In the genomic region with DNA sequence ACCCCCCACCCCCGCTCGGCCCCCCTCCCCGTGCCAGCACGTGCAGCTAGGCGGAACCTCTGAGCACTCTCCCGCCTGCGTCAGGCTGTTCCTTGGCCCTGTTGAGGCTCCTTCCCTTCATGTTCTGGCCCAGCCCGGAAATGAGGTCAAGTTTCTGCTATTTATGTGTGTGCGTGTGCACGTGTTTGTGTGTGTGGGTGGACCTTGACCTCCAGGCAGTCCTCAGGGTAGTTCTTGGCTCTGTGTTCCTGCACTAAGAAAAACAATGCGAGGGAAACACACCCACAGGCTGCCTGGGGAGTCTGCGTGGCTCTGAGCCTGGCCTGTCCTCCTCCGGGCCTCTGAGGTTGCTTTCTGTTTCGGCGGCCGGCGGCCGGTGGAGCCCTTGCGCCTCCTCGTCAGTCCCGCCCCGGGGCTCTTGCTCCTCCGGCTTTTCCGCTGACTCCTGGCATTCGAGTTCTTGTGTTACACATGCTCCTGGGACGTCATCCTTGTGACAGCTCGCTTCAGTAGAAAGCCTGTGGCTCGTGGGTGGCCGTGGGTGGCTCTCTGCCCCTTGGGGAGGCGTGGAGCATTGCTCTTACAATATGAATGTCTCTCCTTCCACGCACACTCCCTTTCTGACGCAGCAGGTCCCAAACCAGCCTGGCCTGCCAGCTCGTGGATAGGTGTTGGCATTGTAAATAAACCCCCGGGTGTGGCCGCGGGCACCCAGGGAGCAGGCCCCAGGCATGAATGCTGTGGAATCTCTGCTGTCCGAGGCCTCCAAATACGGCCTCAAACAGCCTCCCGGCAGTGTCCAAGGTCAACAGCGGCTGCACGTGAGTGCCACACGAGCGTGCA, we compare ENCODE assay signal across 1 cellular context.
TF ChIP-seq lines count a peak whose summit lies in the region.

No MANE protein-coding gene starts in this region.

TF ChIP-seq in K562, 482 proteins besides CTCF, POLR2A, EP300 and RAD21 (continued from another document and continues in another):
- TF ChIP-seq, protein P1, sequence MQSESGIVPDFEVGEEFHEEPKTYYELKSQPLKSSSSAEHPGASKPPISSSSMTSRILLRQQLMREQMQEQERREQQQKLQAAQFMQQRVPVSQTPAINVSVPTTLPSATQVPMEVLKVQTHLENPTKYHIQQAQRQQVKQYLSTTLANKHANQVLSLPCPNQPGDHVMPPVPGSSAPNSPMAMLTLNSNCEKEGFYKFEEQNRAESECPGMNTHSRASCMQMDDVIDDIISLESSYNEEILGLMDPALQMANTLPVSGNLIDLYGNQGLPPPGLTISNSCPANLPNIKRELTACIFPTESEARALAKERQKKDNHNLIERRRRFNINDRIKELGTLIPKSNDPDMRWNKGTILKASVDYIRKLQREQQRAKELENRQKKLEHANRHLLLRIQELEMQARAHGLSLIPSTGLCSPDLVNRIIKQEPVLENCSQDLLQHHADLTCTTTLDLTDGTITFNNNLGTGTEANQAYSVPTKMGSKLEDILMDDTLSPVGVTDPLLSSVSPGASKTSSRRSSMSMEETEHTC (IDR thresholded peaks at IDR 0.05): peak; percentile 29; the same call in 1 of the 2 replicates
- no peak for TF ChIP-seq SLC30A9 (CRISPR knock-in tag; IDR thresholded peaks at IDR 0.05)
- TF ChIP-seq, protein P2, sequence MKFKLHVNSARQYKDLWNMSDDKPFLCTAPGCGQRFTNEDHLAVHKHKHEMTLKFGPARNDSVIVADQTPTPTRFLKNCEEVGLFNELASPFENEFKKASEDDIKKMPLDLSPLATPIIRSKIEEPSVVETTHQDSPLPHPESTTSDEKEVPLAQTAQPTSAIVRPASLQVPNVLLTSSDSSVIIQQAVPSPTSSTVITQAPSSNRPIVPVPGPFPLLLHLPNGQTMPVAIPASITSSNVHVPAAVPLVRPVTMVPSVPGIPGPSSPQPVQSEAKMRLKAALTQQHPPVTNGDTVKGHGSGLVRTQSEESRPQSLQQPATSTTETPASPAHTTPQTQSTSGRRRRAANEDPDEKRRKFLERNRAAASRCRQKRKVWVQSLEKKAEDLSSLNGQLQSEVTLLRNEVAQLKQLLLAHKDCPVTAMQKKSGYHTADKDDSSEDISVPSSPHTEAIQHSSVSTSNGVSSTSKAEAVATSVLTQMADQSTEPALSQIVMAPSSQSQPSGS (CRISPR knock-in tag; IDR thresholded peaks at IDR 0.05): no peak; the same call in 1 of the 2 replicates
- TF ChIP-seq, protein P3, sequence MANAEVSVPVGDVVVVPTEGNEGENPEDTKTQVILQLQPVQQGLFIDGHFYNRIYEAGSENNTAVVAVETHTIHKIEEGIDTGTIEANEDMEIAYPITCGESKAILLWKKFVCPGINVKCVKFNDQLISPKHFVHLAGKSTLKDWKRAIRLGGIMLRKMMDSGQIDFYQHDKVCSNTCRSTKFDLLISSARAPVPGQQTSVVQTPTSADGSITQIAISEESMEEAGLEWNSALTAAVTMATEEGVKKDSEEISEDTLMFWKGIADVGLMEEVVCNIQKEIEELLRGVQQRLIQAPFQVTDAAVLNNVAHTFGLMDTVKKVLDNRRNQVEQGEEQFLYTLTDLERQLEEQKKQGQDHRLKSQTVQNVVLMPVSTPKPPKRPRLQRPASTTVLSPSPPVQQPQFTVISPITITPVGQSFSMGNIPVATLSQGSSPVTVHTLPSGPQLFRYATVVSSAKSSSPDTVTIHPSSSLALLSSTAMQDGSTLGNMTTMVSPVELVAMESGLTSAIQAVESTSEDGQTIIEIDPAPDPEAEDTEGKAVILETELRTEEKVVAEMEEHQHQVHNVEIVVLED (CRISPR knock-in tag; IDR thresholded peaks at IDR 0.05): no peak
- no peak for TF ChIP-seq ZNF707 (CRISPR knock-in tag; conservative IDR thresholded peaks at IDR 0.05)
- TF ChIP-seq, protein P4, sequence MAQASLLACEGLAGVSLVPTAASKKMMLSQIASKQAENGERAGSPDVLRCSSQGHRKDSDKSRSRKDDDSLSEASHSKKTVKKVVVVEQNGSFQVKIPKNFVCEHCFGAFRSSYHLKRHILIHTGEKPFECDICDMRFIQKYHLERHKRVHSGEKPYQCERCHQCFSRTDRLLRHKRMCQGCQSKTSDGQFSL (CRISPR knock-in tag; IDR thresholded peaks at IDR 0.05): peak; percentile 81
- TF ChIP-seq, protein P4 (tag; IDR thresholded peaks at IDR 0.05): no peak; a peak in 1 of 4 replicates
- 0 out of 2 replicates have a peak, but pooled peaks have one; percentile 21 for TF ChIP-seq FOXP1 (CRISPR knock-in tag; IDR thresholded peaks at IDR 0.05)
- TF ChIP-seq ZFX (CRISPR knock-in tag; IDR thresholded peaks at IDR 0.05): no peak
- TF ChIP-seq, protein P5, sequence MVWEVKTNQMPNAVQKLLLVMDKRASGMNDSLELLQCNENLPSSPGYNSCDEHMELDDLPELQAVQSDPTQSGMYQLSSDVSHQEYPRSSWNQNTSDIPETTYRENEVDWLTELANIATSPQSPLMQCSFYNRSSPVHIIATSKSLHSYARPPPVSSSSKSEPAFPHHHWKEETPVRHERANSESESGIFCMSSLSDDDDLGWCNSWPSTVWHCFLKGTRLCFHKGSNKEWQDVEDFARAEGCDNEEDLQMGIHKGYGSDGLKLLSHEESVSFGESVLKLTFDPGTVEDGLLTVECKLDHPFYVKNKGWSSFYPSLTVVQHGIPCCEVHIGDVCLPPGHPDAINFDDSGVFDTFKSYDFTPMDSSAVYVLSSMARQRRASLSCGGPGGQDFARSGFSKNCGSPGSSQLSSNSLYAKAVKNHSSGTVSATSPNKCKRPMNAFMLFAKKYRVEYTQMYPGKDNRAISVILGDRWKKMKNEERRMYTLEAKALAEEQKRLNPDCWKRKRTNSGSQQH (CRISPR knock-in tag; IDR thresholded peaks at IDR 0.05): no peak
- no peak for TF ChIP-seq BRD9 (IDR thresholded peaks at IDR 0.05; ENCODE audit: low read depth, partially characterized antibody)
- TF ChIP-seq FOXK1 (CRISPR knock-in tag; IDR thresholded peaks at IDR 0.05; ENCODE audit: borderline replicate concordance): no peak
- no peak for TF ChIP-seq RCOR1 (IDR thresholded peaks at IDR 0.05; ENCODE audit: borderline replicate concordance in 1 of 2, low read depth in 2 of 2, low read length in 2 of 2)
- peak; percentile 59 for TF ChIP-seq ZFP36 (IDR thresholded peaks at IDR 0.05; ENCODE audit: low read depth, low read length, partially characterized antibody)
- TF ChIP-seq CREB1 (IDR thresholded peaks at IDR 0.05): no peak; the same call in 1 of the 2 replicates
- TF ChIP-seq CREB1 (CRISPR knock-in tag; IDR thresholded peaks at IDR 0.05): peak; percentile 58
- peak; percentile 44; the same call in 1 of the 2 replicates for TF ChIP-seq LEF1 (IDR thresholded peaks at IDR 0.05)
- TF ChIP-seq, protein P6, sequence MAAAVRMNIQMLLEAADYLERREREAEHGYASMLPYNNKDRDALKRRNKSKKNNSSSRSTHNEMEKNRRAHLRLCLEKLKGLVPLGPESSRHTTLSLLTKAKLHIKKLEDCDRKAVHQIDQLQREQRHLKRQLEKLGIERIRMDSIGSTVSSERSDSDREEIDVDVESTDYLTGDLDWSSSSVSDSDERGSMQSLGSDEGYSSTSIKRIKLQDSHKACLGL (CRISPR knock-in tag; IDR thresholded peaks at IDR 0.05; ENCODE audit: borderline replicate concordance, poor library complexity, severe bottlenecking): no peak
- TF ChIP-seq, protein P7, sequence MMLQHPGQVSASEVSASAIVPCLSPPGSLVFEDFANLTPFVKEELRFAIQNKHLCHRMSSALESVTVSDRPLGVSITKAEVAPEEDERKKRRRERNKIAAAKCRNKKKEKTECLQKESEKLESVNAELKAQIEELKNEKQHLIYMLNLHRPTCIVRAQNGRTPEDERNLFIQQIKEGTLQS (IDR thresholded peaks at IDR 0.05): peak; percentile 51
- TF ChIP-seq, protein P7 (CRISPR knock-in tag; conservative IDR thresholded peaks at IDR 0.05): no peak
- no peak for TF ChIP-seq NCOA4 (IDR thresholded peaks at IDR 0.05; ENCODE audit: partially characterized antibody)
- TF ChIP-seq, protein P8, sequence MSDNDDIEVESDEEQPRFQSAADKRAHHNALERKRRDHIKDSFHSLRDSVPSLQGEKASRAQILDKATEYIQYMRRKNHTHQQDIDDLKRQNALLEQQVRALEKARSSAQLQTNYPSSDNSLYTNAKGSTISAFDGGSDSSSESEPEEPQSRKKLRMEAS (CRISPR knock-in tag; IDR thresholded peaks at IDR 0.05): peak; percentile 91
- TF ChIP-seq, protein P9, sequence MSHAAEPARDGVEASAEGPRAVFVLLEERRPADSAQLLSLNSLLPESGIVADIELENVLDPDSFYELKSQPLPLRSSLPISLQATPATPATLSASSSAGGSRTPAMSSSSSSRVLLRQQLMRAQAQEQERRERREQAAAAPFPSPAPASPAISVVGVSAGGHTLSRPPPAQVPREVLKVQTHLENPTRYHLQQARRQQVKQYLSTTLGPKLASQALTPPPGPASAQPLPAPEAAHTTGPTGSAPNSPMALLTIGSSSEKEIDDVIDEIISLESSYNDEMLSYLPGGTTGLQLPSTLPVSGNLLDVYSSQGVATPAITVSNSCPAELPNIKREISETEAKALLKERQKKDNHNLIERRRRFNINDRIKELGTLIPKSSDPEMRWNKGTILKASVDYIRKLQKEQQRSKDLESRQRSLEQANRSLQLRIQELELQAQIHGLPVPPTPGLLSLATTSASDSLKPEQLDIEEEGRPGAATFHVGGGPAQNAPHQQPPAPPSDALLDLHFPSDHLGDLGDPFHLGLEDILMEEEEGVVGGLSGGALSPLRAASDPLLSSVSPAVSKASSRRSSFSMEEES (CRISPR knock-in tag; IDR thresholded peaks at IDR 0.05): no peak
- TF ChIP-seq, protein P10, sequence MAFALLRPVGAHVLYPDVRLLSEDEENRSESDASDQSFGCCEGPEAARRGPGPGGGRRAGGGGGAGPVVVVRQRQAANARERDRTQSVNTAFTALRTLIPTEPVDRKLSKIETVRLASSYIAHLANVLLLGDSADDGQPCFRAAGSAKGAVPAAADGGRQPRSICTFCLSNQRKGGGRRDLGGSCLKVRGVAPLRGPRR (CRISPR knock-in tag; IDR thresholded peaks at IDR 0.05): no peak
- TF ChIP-seq LCOR (CRISPR knock-in tag; IDR thresholded peaks at IDR 0.05): no peak
- TF ChIP-seq NCOA6 (IDR thresholded peaks at IDR 0.05): no peak
- 0 out of 4 replicates have a peak, but pooled peaks of 1 of the 2 experiments have one; percentile 40 for TF ChIP-seq MAZ (CRISPR knock-in tag; conservative IDR thresholded peaks at IDR 0.05 in 1 of 2, IDR thresholded peaks at IDR 0.05 in 1 of 2)
- peak; percentile 62; the same call in 1 of the 2 replicates for TF ChIP-seq MEF2D (tag; conservative IDR thresholded peaks at IDR 0.05; ENCODE audit: low read depth)
- TF ChIP-seq ZNF239 (CRISPR knock-in tag; IDR thresholded peaks at IDR 0.05): no peak
- TF ChIP-seq PCBP1 (IDR thresholded peaks at IDR 0.05; ENCODE audit: low read depth, low read length, poor library complexity, severe bottlenecking): no peak
- no peak for TF ChIP-seq HNRNPUL1 (IDR thresholded peaks at IDR 0.05; ENCODE audit: low read length)
- TF ChIP-seq KLF10 (CRISPR knock-in tag; IDR thresholded peaks at IDR 0.05): no peak
- no peak for TF ChIP-seq SIRT6 (IDR thresholded peaks at IDR 0.05; ENCODE audit: low read depth, low read length)
- 0 out of 2 replicates have a peak, but pooled peaks have one; percentile 22 for TF ChIP-seq CBFA2T3 (IDR thresholded peaks at IDR 0.05)
- TF ChIP-seq, protein P11, sequence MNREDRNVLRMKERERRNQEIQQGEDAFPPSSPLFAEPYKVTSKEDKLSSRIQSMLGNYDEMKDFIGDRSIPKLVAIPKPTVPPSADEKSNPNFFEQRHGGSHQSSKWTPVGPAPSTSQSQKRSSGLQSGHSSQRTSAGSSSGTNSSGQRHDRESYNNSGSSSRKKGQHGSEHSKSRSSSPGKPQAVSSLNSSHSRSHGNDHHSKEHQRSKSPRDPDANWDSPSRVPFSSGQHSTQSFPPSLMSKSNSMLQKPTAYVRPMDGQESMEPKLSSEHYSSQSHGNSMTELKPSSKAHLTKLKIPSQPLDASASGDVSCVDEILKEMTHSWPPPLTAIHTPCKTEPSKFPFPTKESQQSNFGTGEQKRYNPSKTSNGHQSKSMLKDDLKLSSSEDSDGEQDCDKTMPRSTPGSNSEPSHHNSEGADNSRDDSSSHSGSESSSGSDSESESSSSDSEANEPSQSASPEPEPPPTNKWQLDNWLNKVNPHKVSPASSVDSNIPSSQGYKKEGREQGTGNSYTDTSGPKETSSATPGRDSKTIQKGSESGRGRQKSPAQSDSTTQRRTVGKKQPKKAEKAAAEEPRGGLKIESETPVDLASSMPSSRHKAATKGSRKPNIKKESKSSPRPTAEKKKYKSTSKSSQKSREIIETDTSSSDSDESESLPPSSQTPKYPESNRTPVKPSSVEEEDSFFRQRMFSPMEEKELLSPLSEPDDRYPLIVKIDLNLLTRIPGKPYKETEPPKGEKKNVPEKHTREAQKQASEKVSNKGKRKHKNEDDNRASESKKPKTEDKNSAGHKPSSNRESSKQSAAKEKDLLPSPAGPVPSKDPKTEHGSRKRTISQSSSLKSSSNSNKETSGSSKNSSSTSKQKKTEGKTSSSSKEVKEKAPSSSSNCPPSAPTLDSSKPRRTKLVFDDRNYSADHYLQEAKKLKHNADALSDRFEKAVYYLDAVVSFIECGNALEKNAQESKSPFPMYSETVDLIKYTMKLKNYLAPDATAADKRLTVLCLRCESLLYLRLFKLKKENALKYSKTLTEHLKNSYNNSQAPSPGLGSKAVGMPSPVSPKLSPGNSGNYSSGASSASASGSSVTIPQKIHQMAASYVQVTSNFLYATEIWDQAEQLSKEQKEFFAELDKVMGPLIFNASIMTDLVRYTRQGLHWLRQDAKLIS (CRISPR knock-in tag; IDR thresholded peaks at IDR 0.05): no peak
- TF ChIP-seq GABPA (tag; conservative IDR thresholded peaks at IDR 0.05; ENCODE audit: low read depth): peak; percentile 78
- no peak for TF ChIP-seq PHTF2 (CRISPR knock-in tag; IDR thresholded peaks at IDR 0.05)
